ENCODE assay signal across 1 cellular context in genomic region chr16:84197487-84198128, GRCh38.
TF ChIP-seq lines count a peak whose summit lies in the region.

No MANE protein-coding gene starts in this region.

TF ChIP-seq in HepG2, 621 proteins besides CTCF, POLR2A, EP300 and RAD21:
- TF ChIP-seq TFDP2 (CRISPR knock-in tag; IDR thresholded peaks at IDR 0.05) (no peak), ZNF280B (CRISPR knock-in tag; IDR thresholded peaks at IDR 0.05; ENCODE audit: borderline replicate concordance) (no peak), SRY (CRISPR knock-in tag; IDR thresholded peaks at IDR 0.05) (no peak), MEIS2 (CRISPR knock-in tag; IDR thresholded peaks at IDR 0.05) (no peak), DPF2 (CRISPR knock-in tag; IDR thresholded peaks at IDR 0.05; ENCODE audit: borderline replicate concordance, low read depth) (no peak), ZNF639 (CRISPR knock-in tag; conservative IDR thresholded peaks at IDR 0.05) (no peak), ZNF746 (CRISPR knock-in tag; IDR thresholded peaks at IDR 0.05) (no peak), ZNF782 (CRISPR knock-in tag; IDR thresholded peaks at IDR 0.05; ENCODE audit: borderline replicate concordance) (no peak)
